ENCODE assay signal across 8 cellular contexts in the genomic region with DNA sequence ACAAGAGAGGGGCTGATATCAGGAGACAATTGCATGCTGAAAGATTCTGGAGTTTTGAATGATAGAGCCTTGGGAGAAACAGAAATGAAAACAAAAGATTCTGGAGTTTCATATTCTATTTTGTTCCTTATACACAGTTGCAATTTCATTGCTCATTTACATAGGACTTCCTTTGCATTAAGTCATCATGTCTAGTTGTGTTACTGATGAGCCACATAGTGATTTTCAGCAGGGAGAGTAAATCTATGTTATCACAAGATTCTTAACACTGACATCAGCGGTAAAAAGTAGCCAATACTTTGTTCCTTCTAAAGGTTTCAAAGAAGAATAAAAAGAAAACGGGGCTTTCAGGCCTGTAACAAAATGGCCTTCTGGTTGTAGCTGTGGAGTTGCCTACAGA. TPM values are rescaled to one million over a fixed set of nuclear protein-coding genes. Genes with fewer than 3 reads are reported as not detected.
DNase-seq lines count a peak whose midpoint lies in the region; ATAC-seq and TF ChIP-seq lines count a peak whose summit lies in the region.

No MANE protein-coding gene starts in this region.

- TF ChIP-seq POLR2A in upper lobe of left lung (IDR thresholded peaks at IDR 0.05): no peak

- H3K4me3 ChIP-seq in upper lobe of left lung (no peak overlapping the region), right atrium auricular region (no peak overlapping the region)

- H3K4me1 Mint-ChIP-seq in activated naive CD4-positive, alpha-beta T cell treated with anti-CD3 and anti-CD28 coated beads, Interleukin-2, amount 50 U/mL, for 24 hours: peaks cover 76% of the 10 kb centered on the region
- peaks cover 76% of the 10 kb centered on the region for H3K4me1 Mint-ChIP-seq in activated naive CD8-positive, alpha-beta T cell treated with anti-CD3 and anti-CD28 coated beads, Interleukin-2, amount 50 U/mL, for 24 hours

- H3K9me3 Mint-ChIP-seq in activated naive CD4-positive, alpha-beta T cell treated with anti-CD3 and anti-CD28 coated beads, Interleukin-2, amount 50 U/mL, for 24 hours: no peaks in the 10 kb centered on the region
- no peaks in the 10 kb centered on the region for H3K9me3 Mint-ChIP-seq in activated naive CD8-positive, alpha-beta T cell treated with anti-CD3 and anti-CD28 coated beads, Interleukin-2, amount 50 U/mL, for 24 hours

- TF ChIP-seq EP300 in upper lobe of left lung (IDR thresholded peaks at IDR 0.05): no peak

- peaks cover 11% of the 10 kb centered on the region for H3K36me3 Mint-ChIP-seq in activated naive CD4-positive, alpha-beta T cell treated with anti-CD3 and anti-CD28 coated beads, Interleukin-2, amount 50 U/mL, for 24 hours
- no peaks in the 10 kb centered on the region for H3K36me3 Mint-ChIP-seq in activated naive CD8-positive, alpha-beta T cell treated with anti-CD3 and anti-CD28 coated beads, Interleukin-2, amount 50 U/mL, for 24 hours (ENCODE audit: low read depth)

- no peak for TF ChIP-seq CTCF in upper lobe of left lung (IDR thresholded peaks at IDR 0.05)
- TF ChIP-seq CTCF in right atrium auricular region (IDR thresholded peaks at IDR 0.05): no peak

- no peaks in the 10 kb centered on the region for H3K9me3 ChIP-seq in upper lobe of left lung
- H3K9me3 ChIP-seq in right atrium auricular region: no peaks in the 10 kb centered on the region

- 72 to 75% methylated on average over 2 of the region's 2 CpGs for WGBS in upper lobe of left lung, 2 donors

- H3K27me3 ChIP-seq in upper lobe of left lung: no peaks in the 10 kb centered on the region
- H3K27me3 ChIP-seq in right atrium auricular region: no peaks in the 10 kb centered on the region

- peak overlapping the region; percentile 87 for H3K27ac Mint-ChIP-seq in activated naive CD4-positive, alpha-beta T cell treated with anti-CD3 and anti-CD28 coated beads, Interleukin-2, amount 50 U/mL, for 24 hours
- peak overlapping the region; percentile 81 for H3K27ac Mint-ChIP-seq in activated naive CD8-positive, alpha-beta T cell treated with anti-CD3 and anti-CD28 coated beads, Interleukin-2, amount 50 U/mL, for 24 hours

- H3K4me3 Mint-ChIP-seq in activated naive CD4-positive, alpha-beta T cell treated with anti-CD3 and anti-CD28 coated beads, Interleukin-2, amount 50 U/mL, for 24 hours: peak overlapping the region; percentile 72
- H3K4me3 Mint-ChIP-seq in activated naive CD8-positive, alpha-beta T cell treated with anti-CD3 and anti-CD28 coated beads, Interleukin-2, amount 50 U/mL, for 24 hours: peak overlapping the region; percentile 61

- no peaks in the 10 kb centered on the region for H3K36me3 ChIP-seq in upper lobe of left lung
- H3K36me3 ChIP-seq in right atrium auricular region: no peaks in the 10 kb centered on the region

- peaks cover 59 to 80% (median 63%) of the 10 kb centered on the region in 4 donors for H3K4me1 ChIP-seq in upper lobe of left lung
- peaks cover 3 to 87% of the 10 kb centered on the region in 2 donors for H3K4me1 ChIP-seq in right atrium auricular region

- no peak for DNase-seq in activated naive CD4-positive, alpha-beta T cell treated with anti-CD3 and anti-CD28 coated beads, Interleukin-2, amount 50 U/mL, for 16 hours
- DNase-seq in activated naive CD8-positive, alpha-beta T cell treated with anti-CD3 and anti-CD28 coated beads, Interleukin-2, amount 50 U/mL, for 24 hours: no peak
- no peak for DNase-seq in upper lobe of left lung
- no peak for DNase-seq in right atrium auricular region (ENCODE audit: low spot score)
- no peak for DNase-seq in NCI-H748 (lab: John Stamatoyannopoulos, UW; ENCODE audit: unreplicated experiment)
- DNase-seq in NK-92 (lab: John Stamatoyannopoulos, UW; ENCODE audit: unreplicated experiment): no peak

- H3K27ac ChIP-seq in upper lobe of left lung (peak overlapping the region; percentile 49 to 67 (median 53)), right atrium auricular region (no peak overlapping the region)

- ATAC-seq in HG03139 (IDR thresholded peaks at IDR 0.05; ENCODE audit: unreplicated experiment) (peak; percentile 41), upper lobe of left lung (ENCODE audit: low FRiP score in 2 of 2) (peak in 1 of 2 donors; percentile 26)
- peak; percentile 76 for ATAC-seq in activated naive CD8-positive, alpha-beta T cell treated with anti-CD3 and anti-CD28 coated beads, Interleukin-2, amount 50 U/mL, for 24 hours

- no peaks in the 10 kb centered on the region for H3K27me3 Mint-ChIP-seq in activated naive CD4-positive, alpha-beta T cell treated with anti-CD3 and anti-CD28 coated beads, Interleukin-2, amount 50 U/mL, for 24 hours
- H3K27me3 Mint-ChIP-seq in activated naive CD8-positive, alpha-beta T cell treated with anti-CD3 and anti-CD28 coated beads, Interleukin-2, amount 50 U/mL, for 24 hours: no peaks in the 10 kb centered on the region

RNA-seq across cellular contexts. Expression of gene ADAM17, which starts 7.1 kb away (rescaled TPM):
- 10 to 100 TPM; 59.7 to 71.0 (median 66.3) TPM for total RNA-seq in upper lobe of left lung
- 10 to 100 TPM; 12.2 to 16.4 TPM for total RNA-seq in right atrium auricular region

Comparison
In these comparisons a context has a peak if more than half of its experiments do, and no peak if none do; other contexts are left out.
1. H3K27ac ChIP-seq: peak in upper lobe of left lung (4 of 4); none in right atrium auricular region (0 of 2).